ENCODE assay signal across 8 cellular contexts in genomic region chr14:56491299-56492285, GRCh38.
A peak's percentile ranks its signal among the peaks of the same experiment; 100 is the strongest.
DNase-seq lines count a peak whose midpoint lies in the region; ATAC-seq, FAIRE-seq and TF ChIP-seq lines count a peak whose summit lies in the region.

No MANE protein-coding gene starts in this region.

- peak; percentile 72 for DNase-seq in BE2C
- DNase-seq in GM18507 (ENCODE audit: extremely low spot score, insufficient read length, low read depth) = no peak
- DNase-seq in NCI-H526 treated with DMSO at 0.1 percent for 48 hours (lab: John Stamatoyannopoulos, UW) = peak; percentile 78
- peak; percentile 34 to 40 for DNase-seq in activated T-cell treated with anti-CD3 and anti-CD28 coated beads, Interleukin-2, amount 50 U/mL, for 72 hours
- peak in 1 of 5 donors; percentile 10 for DNase-seq in heart left ventricle
- no peak for DNase-seq in retinal pigment epithelial cell (ENCODE audit: low read depth)
- DNase-seq in effector memory CD4-positive, alpha-beta T cell = no peak

- H3K36me3 Mint-ChIP-seq in activated T-cell treated with anti-CD3 and anti-CD28 coated beads, Interleukin-2, amount 50 U/mL, for 72 hours (ENCODE audit: insufficient read depth in 2 of 2) = no peaks in the 10 kb centered on the region

- H3K4me1 ChIP-seq in BE2C = peaks cover 2% of the 10 kb centered on the region; the same call in 1 of the 2 replicates
- peaks cover 0 to 11% (median 1%) of the 10 kb centered on the region in 12 donors for H3K4me1 ChIP-seq in heart left ventricle
- peaks cover 5% of the 10 kb centered on the region for H3K4me1 ChIP-seq in effector memory CD4-positive, alpha-beta T cell (ENCODE audit: control insufficient read depth, insufficient read depth, low read length, poor library complexity, severe bottlenecking)

- 29 to 38% (median 32%) methylated on average over 8 to 10 of the region's 10 CpGs for WGBS in heart left ventricle, 4 donors

- ATAC-seq in HG03558 (IDR thresholded peaks at IDR 0.05; ENCODE audit: extremely low read depth, unreplicated experiment) (peak; percentile 50), heart left ventricle (peak in 3 of 4 donors; percentile 32 to 64 (median 35))
- ATAC-seq in activated T-cell treated with anti-CD3 and anti-CD28 coated beads, Interleukin-2, amount 50 U/mL, for 72 hours (replicated peaks in 1 of 2) = peak; percentile 72 to 79

- H3K9me3 Mint-ChIP-seq in activated T-cell treated with anti-CD3 and anti-CD28 coated beads, Interleukin-2, amount 50 U/mL, for 72 hours = peaks cover 0 to 2% of the 10 kb centered on the region in 2 donors

- TF ChIP-seq CTCF in BE2C (IDR thresholded peaks at IDR 0.05; ENCODE audit: low read depth, low read length) (peak; percentile 91), heart left ventricle (IDR thresholded peaks at IDR 0.05) (peak; percentile 51 to 74 (median 62)), retinal pigment epithelial cell (conservative IDR thresholded peaks at IDR 0.05; ENCODE audit: low read depth, low read length) (peak; percentile 88)

- no peak overlapping the region for H3K4me3 Mint-ChIP-seq in activated T-cell treated with anti-CD3 and anti-CD28 coated beads, Interleukin-2, amount 50 U/mL, for 72 hours

- no peaks in the 10 kb centered on the region; the same call in 1 of the 2 replicates for H3K9me3 ChIP-seq in BE2C
- H3K9me3 ChIP-seq in heart left ventricle = no peaks in the 10 kb centered on the region
- no peaks in the 10 kb centered on the region for H3K9me3 ChIP-seq in effector memory CD4-positive, alpha-beta T cell (ENCODE audit: control insufficient read depth, low read length)

- no peak overlapping the region for H3K4me3 ChIP-seq in BE2C (ENCODE audit: low read depth, low read length)
- no peak overlapping the region for H3K4me3 ChIP-seq in heart left ventricle
- H3K4me3 ChIP-seq in retinal pigment epithelial cell (ENCODE audit: low read length) = peak overlapping the region; percentile 17
- H3K4me3 ChIP-seq in effector memory CD4-positive, alpha-beta T cell (ENCODE audit: insufficient read depth, low read depth, low read length, poor library complexity, severe bottlenecking) = no peak overlapping the region

- H3K27me3 Mint-ChIP-seq in activated T-cell treated with anti-CD3 and anti-CD28 coated beads, Interleukin-2, amount 50 U/mL, for 72 hours (ENCODE audit: low read depth) = no peaks in the 10 kb centered on the region

- H3K4me1 Mint-ChIP-seq in activated T-cell treated with anti-CD3 and anti-CD28 coated beads, Interleukin-2, amount 50 U/mL, for 72 hours (ENCODE audit: low read depth) = peaks cover 14% of the 10 kb centered on the region

- intact Hi-C loops in heart left ventricle (cut with DNase I) = loop anchor here in 8 of 10 donors (2.0 to 10.0 kb wide), 10 partner anchors 86 to 827 kb away; partner anchors contain the start of gene TMEM260 (in 1 of the 8)

- peak; percentile 75 for FAIRE-seq in GM18507 (lab: Jason Lieb, UNC)

- H3K27ac ChIP-seq in heart left ventricle = no peak overlapping the region
- no peak overlapping the region for H3K27ac ChIP-seq in effector memory CD4-positive, alpha-beta T cell (ENCODE audit: insufficient read depth, low read length, poor library complexity, severe bottlenecking)

- H3K36me3 ChIP-seq in BE2C (no peaks in the 10 kb centered on the region), heart left ventricle (no peaks in the 10 kb centered on the region)
- H3K36me3 ChIP-seq in effector memory CD4-positive, alpha-beta T cell (ENCODE audit: control insufficient read depth, insufficient read depth, low read length) = no peaks in the 10 kb centered on the region

- TF ChIP-seq POLR2A in heart left ventricle (IDR thresholded peaks at IDR 0.05) = no peak

- H3K27ac Mint-ChIP-seq in activated T-cell treated with anti-CD3 and anti-CD28 coated beads, Interleukin-2, amount 50 U/mL, for 72 hours = no peak overlapping the region

- H3K27me3 ChIP-seq in BE2C = peaks cover 35% of the 10 kb centered on the region
- H3K27me3 ChIP-seq in heart left ventricle = no peaks in the 10 kb centered on the region
- H3K27me3 ChIP-seq in effector memory CD4-positive, alpha-beta T cell (replicated peaks; ENCODE audit: control insufficient read depth, insufficient read depth, low read length, poor library complexity, severe bottlenecking) = no peaks in the 10 kb centered on the region

Comparison
In these comparisons a context has a peak if more than half of its experiments do, and no peak if none do; other contexts are left out.
1. DNase-seq: peak in BE2C (single experiment), NCI-H526 treated with DMSO at 0.1 percent for 48 hours (single experiment) and activated T-cell treated with anti-CD3 and anti-CD28 coated beads, Interleukin-2, amount 50 U/mL, for 72 hours (2 of 2); none in GM18507 (single experiment), retinal pigment epithelial cell (single experiment) and effector memory CD4-positive, alpha-beta T cell (0 of 3).
2. Peak in every context shown above with its lines, with median percentiles within 50 percentile points of each other: CTCF ChIP-seq and ATAC-seq.